Comparison of ENCODE assay signal across 28 cellular contexts in genomic region chr3:177687291-177687690, GRCh38.
"Had no signal": no experiment of that assay in that cellular context is flagged by ENCODE, and none has a peak within 500 bp of the region (broad histone marks: within the 10 kb centered on the region; RNA-seq: fewer than 3 reads in every experiment).

No MANE protein-coding gene starts in this region.

- DNase-seq: activated CD4-positive, alpha-beta T cell treated with anti-CD3 and anti-CD28 coated beads for 4 hours; activated CD4-positive, alpha-beta T cell treated with anti-CD3 and anti-CD28 coated beads, Interleukin-2, amount 50 U/mL, for 4 hours; activated CD8-positive, alpha-beta memory T cell treated with anti-CD3 and anti-CD28 coated beads, Interleukin-2, amount 50 U/mL, for 48 hours; activated CD8-positive, alpha-beta T cell treated with anti-CD3 and anti-CD28 coated beads, Interleukin-2, amount 10 ng/mL, durations not matched to agents 7 days and 5 days; activated T-cell treated with anti-CD3 and anti-CD28 coated beads, Interleukin-2, amount 50 U/mL, for 1 hour; amniotic stem cell; body of pancreas; MG63; MV-4-11; NCI-H1105; NCI-H1436; NCI-H1694 treated with DMSO at 0.1 percent for 48 hours; NCI-H2029 treated with DMSO at 0.1 percent for 48 hours; NCI-H345; NCI-H510A; NCI-H526 treated with DMSO at 0.1 percent for 48 hours; NK-92 treated with Interleukin-12 subunit alpha and Interleukin-12 subunit beta, amount 100 ng/mL, for 24 hours; OCI-M1; RPMI8226; T-cell; T-helper 2 cell had no signal

- H3K9me3 Mint-ChIP-seq: activated naive CD4-positive, alpha-beta T cell treated with anti-CD3 and anti-CD28 coated beads, Interleukin-2, amount 50 U/mL, for 24 hours; T-cell had no signal

- H3K36me3 Mint-ChIP-seq: activated naive CD4-positive, alpha-beta T cell treated with anti-CD3 and anti-CD28 coated beads, Interleukin-2, amount 50 U/mL, for 24 hours; T-cell had no signal

- H3K4me3 ChIP-seq: ascending aorta, body of pancreas, MG63, SK-N-MC had no signal

- H3K9me3 ChIP-seq: ascending aorta, body of pancreas, MG63 had no signal

- H3K27ac ChIP-seq: ascending aorta, body of pancreas, KMS-11, SK-N-MC had no signal

- H3K27ac Mint-ChIP-seq: activated CD8-positive, alpha-beta T cell treated with anti-CD3 and anti-CD28 coated beads, Interleukin-2, amount 10 ng/mL, durations not matched to agents 7 days and 5 days; activated naive CD4-positive, alpha-beta T cell treated with anti-CD3 and anti-CD28 coated beads, Interleukin-2, amount 50 U/mL, for 24 hours; T-cell had no signal

- ATAC-seq: activated CD4-positive, CD25-positive, alpha-beta regulatory T cell treated with anti-CD3 and anti-CD28 coated beads, Interleukin-2, amount 50 U/mL, for 24 hours; activated CD8-positive, alpha-beta T cell treated with anti-CD3 and anti-CD28 coated beads, Interleukin-2, amount 10 ng/mL, durations not matched to agents 7 days and 5 days; body of pancreas; Panc1; Right ventricle myocardium inferior; T-cell had no signal

- H3K36me3 ChIP-seq: ascending aorta, MG63 had no signal

- H3K4me3 Mint-ChIP-seq: activated CD8-positive, alpha-beta T cell treated with anti-CD3 and anti-CD28 coated beads, Interleukin-2, amount 10 ng/mL, durations not matched to agents 7 days and 5 days; activated naive CD4-positive, alpha-beta T cell treated with anti-CD3 and anti-CD28 coated beads, Interleukin-2, amount 50 U/mL, for 24 hours; T-cell had no signal

- H3K4me1 ChIP-seq: ascending aorta had no signal

- H3K4me2 ChIP-seq: KMS-11 had no signal

- H3K9ac ChIP-seq: KMS-11 had no signal

- H3K27me3 ChIP-seq: ascending aorta, body of pancreas, MG63 had no signal

- H3K27me3 Mint-ChIP-seq: activated naive CD4-positive, alpha-beta T cell treated with anti-CD3 and anti-CD28 coated beads, Interleukin-2, amount 50 U/mL, for 24 hours; T-cell had no signal
